Comparison of ENCODE assay signal across 1 cellular context in the genomic region with DNA sequence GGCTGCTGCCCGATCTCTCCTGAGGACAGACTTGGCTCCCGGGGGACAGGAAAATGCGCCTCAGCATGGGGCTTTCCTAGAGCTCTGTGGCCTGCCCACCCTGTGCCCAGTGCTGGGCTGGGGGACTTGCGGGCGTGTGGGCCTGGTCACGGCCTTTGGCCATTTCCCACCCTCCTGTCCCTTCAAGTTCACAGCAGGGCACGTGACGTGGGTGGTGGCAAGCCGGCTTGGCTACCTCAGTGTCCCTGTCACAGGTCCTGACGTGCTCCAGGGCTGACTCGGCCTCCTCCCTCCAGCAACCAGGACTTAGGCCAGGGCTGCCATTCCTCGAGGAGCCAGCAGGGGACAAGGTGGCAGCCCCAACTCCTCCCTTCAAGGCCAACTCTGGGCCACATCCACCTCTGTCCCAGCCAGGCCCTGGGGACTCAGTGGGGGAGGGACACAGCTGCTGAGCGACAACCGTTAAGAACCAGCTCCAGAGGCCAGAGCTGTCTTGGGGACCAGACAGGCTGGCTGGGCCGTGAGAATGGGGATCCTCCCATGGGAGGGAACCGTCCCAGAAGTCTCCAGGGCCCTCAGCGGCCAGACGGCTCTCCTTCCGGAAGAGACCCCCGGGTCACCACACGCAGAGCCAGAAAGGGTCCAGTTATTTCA.
TF ChIP-seq lines count a peak whose summit lies in the region.

No MANE protein-coding gene starts in this region.

TF ChIP-seq in K562, 482 proteins besides CTCF, POLR2A, EP300 and RAD21 (continued from another document and continues in another):
- TF ChIP-seq, protein P1, sequence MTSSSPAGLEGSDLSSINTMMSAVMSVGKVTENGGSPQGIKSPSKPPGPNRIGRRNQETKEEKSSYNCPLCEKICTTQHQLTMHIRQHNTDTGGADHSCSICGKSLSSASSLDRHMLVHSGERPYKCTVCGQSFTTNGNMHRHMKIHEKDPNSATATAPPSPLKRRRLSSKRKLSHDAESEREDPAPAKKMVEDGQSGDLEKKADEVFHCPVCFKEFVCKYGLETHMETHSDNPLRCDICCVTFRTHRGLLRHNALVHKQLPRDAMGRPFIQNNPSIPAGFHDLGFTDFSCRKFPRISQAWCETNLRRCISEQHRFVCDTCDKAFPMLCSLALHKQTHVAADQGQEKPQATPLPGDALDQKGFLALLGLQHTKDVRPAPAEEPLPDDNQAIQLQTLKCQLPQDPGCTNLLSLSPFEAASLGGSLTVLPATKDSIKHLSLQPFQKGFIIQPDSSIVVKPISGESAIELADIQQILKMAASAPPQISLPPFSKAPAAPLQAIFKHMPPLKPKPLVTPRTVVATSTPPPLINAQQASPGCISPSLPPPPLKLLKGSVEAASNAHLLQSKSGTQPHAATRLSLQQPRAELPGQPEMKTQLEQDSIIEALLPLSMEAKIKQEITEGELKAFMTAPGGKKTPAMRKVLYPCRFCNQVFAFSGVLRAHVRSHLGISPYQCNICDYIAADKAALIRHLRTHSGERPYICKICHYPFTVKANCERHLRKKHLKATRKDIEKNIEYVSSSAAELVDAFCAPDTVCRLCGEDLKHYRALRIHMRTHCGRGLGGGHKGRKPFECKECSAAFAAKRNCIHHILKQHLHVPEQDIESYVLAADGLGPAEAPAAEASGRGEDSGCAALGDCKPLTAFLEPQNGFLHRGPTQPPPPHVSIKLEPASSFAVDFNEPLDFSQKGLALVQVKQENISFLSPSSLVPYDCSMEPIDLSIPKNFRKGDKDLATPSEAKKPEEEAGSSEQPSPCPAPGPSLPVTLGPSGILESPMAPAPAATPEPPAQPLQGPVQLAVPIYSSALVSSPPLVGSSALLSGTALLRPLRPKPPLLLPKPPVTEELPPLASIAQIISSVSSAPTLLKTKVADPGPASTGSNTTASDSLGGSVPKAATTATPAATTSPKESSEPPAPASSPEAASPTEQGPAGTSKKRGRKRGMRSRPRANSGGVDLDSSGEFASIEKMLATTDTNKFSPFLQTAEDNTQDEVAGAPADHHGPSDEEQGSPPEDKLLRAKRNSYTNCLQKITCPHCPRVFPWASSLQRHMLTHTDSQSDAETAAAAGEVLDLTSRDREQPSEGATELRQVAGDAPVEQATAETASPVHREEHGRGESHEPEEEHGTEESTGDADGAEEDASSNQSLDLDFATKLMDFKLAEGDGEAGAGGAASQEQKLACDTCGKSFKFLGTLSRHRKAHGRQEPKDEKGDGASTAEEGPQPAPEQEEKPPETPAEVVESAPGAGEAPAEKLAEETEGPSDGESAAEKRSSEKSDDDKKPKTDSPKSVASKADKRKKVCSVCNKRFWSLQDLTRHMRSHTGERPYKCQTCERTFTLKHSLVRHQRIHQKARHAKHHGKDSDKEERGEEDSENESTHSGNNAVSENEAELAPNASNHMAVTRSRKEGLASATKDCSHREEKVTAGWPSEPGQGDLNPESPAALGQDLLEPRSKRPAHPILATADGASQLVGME (CRISPR knock-in tag; IDR thresholded peaks at IDR 0.05): peak; percentile 85
- TF ChIP-seq NR2C1 (IDR thresholded peaks at IDR 0.05) (no peak), NR2C1 (tag; IDR thresholded peaks at IDR 0.05) (no peak; the same call in 1 of the 2 replicates), ZNF584 (CRISPR knock-in tag; IDR thresholded peaks at IDR 0.05; ENCODE audit: low read depth) (no peak), DMBX1 (CRISPR knock-in tag; IDR thresholded peaks at IDR 0.05; ENCODE audit: borderline replicate concordance) (peak; percentile 26; the same call in 1 of the 2 replicates), SMARCA4 (IDR thresholded peaks at IDR 0.05) (0 out of 2 replicates have a peak, but pooled peaks have one; percentile 25), KAT2B (IDR thresholded peaks at IDR 0.05; ENCODE audit: low read depth, low read length) (no peak), CEBPG (CRISPR knock-in tag; IDR thresholded peaks at IDR 0.05) (no peak), CEBPG (tag; conservative IDR thresholded peaks at IDR 0.05 in 1 of 2, IDR thresholded peaks at IDR 0.05 in 1 of 2) (no peak), SLC30A9 (CRISPR knock-in tag; IDR thresholded peaks at IDR 0.05) (no peak), SIRT6 (IDR thresholded peaks at IDR 0.05; ENCODE audit: low read depth, low read length) (no peak), GATAD2B (IDR thresholded peaks at IDR 0.05; ENCODE audit: borderline replicate concordance) (peak; percentile 21; the same call in 1 of the 2 replicates), SETDB1 (IDR thresholded peaks at IDR 0.05; ENCODE audit: low read length) (no peak), ZNF174 (CRISPR knock-in tag; IDR thresholded peaks at IDR 0.05) (no peak), DDX20 (tag; IDR thresholded peaks at IDR 0.05; ENCODE audit: low read depth) (no peak), HNRNPLL (IDR thresholded peaks at IDR 0.05; ENCODE audit: low read depth, low read length, poor library complexity, severe bottlenecking) (no peak), TRIM24 (IDR thresholded peaks at IDR 0.05) (peak in 1 of 2 experiments; percentile 48; a peak in 1 of 4 replicates), XRCC5 (IDR thresholded peaks at IDR 0.05; ENCODE audit: low read depth, low read length) (peak; percentile 95), SREBF1 (IDR thresholded peaks at IDR 0.05; ENCODE audit: borderline replicate concordance, low read depth, low read length) (no peak), PPARD (CRISPR knock-in tag; IDR thresholded peaks at IDR 0.05) (no peak), ZFPM2 (CRISPR knock-in tag; IDR thresholded peaks at IDR 0.05) (peak; percentile 91; the same call in 1 of the 2 replicates), ZNF24 (IDR thresholded peaks at IDR 0.05) (peak; percentile 64)
- TF ChIP-seq, protein P2, sequence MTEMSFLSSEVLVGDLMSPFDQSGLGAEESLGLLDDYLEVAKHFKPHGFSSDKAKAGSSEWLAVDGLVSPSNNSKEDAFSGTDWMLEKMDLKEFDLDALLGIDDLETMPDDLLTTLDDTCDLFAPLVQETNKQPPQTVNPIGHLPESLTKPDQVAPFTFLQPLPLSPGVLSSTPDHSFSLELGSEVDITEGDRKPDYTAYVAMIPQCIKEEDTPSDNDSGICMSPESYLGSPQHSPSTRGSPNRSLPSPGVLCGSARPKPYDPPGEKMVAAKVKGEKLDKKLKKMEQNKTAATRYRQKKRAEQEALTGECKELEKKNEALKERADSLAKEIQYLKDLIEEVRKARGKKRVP (CRISPR knock-in tag; IDR thresholded peaks at IDR 0.05): no peak
- TF ChIP-seq, protein P3, sequence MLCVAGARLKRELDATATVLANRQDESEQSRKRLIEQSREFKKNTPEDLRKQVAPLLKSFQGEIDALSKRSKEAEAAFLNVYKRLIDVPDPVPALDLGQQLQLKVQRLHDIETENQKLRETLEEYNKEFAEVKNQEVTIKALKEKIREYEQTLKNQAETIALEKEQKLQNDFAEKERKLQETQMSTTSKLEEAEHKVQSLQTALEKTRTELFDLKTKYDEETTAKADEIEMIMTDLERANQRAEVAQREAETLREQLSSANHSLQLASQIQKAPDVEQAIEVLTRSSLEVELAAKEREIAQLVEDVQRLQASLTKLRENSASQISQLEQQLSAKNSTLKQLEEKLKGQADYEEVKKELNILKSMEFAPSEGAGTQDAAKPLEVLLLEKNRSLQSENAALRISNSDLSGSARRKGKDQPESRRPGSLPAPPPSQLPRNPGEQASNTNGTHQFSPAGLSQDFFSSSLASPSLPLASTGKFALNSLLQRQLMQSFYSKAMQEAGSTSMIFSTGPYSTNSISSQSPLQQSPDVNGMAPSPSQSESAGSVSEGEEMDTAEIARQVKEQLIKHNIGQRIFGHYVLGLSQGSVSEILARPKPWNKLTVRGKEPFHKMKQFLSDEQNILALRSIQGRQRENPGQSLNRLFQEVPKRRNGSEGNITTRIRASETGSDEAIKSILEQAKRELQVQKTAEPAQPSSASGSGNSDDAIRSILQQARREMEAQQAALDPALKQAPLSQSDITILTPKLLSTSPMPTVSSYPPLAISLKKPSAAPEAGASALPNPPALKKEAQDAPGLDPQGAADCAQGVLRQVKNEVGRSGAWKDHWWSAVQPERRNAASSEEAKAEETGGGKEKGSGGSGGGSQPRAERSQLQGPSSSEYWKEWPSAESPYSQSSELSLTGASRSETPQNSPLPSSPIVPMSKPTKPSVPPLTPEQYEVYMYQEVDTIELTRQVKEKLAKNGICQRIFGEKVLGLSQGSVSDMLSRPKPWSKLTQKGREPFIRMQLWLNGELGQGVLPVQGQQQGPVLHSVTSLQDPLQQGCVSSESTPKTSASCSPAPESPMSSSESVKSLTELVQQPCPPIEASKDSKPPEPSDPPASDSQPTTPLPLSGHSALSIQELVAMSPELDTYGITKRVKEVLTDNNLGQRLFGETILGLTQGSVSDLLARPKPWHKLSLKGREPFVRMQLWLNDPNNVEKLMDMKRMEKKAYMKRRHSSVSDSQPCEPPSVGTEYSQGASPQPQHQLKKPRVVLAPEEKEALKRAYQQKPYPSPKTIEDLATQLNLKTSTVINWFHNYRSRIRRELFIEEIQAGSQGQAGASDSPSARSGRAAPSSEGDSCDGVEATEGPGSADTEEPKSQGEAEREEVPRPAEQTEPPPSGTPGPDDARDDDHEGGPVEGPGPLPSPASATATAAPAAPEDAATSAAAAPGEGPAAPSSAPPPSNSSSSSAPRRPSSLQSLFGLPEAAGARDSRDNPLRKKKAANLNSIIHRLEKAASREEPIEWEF (CRISPR knock-in tag; IDR thresholded peaks at IDR 0.05): no peak
- TF ChIP-seq, protein P4, sequence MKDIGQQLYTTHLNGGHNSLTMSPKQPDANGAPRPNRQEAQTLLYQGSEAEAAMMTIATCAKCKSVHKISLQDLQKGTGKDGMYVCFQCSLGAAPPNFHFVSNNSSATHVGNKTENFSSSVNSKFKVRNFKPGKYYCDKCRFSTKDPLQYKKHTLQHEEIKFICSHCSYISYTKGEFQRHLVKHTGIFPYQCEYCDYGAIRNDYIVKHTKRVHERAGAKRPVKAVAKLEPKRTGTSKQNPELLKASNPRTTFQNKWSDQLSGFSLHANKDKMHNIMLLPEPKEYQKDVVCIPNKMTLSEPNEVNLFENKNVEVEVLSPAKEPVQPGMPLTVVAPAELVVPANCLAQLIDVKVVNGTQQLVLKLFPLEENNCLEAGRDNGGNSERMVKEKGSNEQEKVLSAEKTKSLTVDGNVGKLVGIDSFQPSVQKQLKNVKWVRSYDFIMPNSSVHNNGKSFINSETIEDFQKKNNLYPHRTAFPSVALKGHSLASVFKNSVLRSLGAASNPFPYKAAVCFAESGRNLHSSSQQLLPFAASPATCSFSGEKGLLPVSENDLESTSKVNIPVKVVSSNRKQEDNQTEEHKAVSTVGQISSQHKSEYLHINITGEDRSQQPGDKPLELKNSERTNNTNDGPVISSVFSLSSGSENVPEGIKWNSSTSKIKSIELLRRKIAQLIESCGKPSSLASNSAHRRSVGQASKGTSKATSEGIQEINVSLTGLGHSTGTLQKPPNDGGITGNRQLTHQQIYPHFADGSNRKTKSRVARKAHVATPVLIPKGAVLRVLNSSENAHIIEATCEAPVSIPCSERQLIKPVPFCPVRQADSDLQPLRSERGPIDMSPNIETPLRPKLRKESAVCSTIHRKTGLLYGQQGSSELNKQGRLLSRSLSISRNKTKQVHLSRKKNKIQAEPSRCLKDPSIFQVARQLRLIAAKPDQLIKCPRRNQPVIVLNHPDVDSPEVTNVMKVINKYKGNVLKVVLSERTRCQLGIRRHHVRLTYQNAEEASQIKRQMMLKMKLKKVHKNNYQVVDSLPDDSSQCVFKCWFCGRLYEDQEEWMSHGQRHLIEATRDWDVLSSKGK (CRISPR knock-in tag; IDR thresholded peaks at IDR 0.05): no peak
- TF ChIP-seq, protein P5, sequence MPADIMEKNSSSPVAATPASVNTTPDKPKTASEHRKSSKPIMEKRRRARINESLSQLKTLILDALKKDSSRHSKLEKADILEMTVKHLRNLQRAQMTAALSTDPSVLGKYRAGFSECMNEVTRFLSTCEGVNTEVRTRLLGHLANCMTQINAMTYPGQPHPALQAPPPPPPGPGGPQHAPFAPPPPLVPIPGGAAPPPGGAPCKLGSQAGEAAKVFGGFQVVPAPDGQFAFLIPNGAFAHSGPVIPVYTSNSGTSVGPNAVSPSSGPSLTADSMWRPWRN (IDR thresholded peaks at IDR 0.05; ENCODE audit: low read depth): no peak
- TF ChIP-seq, protein P6, sequence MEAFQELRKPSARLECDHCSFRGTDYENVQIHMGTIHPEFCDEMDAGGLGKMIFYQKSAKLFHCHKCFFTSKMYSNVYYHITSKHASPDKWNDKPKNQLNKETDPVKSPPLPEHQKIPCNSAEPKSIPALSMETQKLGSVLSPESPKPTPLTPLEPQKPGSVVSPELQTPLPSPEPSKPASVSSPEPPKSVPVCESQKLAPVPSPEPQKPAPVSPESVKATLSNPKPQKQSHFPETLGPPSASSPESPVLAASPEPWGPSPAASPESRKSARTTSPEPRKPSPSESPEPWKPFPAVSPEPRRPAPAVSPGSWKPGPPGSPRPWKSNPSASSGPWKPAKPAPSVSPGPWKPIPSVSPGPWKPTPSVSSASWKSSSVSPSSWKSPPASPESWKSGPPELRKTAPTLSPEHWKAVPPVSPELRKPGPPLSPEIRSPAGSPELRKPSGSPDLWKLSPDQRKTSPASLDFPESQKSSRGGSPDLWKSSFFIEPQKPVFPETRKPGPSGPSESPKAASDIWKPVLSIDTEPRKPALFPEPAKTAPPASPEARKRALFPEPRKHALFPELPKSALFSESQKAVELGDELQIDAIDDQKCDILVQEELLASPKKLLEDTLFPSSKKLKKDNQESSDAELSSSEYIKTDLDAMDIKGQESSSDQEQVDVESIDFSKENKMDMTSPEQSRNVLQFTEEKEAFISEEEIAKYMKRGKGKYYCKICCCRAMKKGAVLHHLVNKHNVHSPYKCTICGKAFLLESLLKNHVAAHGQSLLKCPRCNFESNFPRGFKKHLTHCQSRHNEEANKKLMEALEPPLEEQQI (IDR thresholded peaks at IDR 0.05): no peak
- TF ChIP-seq, protein P7, sequence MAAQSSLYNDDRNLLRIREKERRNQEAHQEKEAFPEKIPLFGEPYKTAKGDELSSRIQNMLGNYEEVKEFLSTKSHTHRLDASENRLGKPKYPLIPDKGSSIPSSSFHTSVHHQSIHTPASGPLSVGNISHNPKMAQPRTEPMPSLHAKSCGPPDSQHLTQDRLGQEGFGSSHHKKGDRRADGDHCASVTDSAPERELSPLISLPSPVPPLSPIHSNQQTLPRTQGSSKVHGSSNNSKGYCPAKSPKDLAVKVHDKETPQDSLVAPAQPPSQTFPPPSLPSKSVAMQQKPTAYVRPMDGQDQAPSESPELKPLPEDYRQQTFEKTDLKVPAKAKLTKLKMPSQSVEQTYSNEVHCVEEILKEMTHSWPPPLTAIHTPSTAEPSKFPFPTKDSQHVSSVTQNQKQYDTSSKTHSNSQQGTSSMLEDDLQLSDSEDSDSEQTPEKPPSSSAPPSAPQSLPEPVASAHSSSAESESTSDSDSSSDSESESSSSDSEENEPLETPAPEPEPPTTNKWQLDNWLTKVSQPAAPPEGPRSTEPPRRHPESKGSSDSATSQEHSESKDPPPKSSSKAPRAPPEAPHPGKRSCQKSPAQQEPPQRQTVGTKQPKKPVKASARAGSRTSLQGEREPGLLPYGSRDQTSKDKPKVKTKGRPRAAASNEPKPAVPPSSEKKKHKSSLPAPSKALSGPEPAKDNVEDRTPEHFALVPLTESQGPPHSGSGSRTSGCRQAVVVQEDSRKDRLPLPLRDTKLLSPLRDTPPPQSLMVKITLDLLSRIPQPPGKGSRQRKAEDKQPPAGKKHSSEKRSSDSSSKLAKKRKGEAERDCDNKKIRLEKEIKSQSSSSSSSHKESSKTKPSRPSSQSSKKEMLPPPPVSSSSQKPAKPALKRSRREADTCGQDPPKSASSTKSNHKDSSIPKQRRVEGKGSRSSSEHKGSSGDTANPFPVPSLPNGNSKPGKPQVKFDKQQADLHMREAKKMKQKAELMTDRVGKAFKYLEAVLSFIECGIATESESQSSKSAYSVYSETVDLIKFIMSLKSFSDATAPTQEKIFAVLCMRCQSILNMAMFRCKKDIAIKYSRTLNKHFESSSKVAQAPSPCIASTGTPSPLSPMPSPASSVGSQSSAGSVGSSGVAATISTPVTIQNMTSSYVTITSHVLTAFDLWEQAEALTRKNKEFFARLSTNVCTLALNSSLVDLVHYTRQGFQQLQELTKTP (IDR thresholded peaks at IDR 0.05; ENCODE audit: low read depth in 1 of 2, partially characterized antibody in 2 of 2): peak in 1 of 2 experiments; percentile 66
